7 cellular contexts compared by ENCODE assay signal in genomic region chr7:140397784-140398750, GRCh38. TPM values are rescaled to one million over a fixed set of nuclear protein-coding genes. Genes with fewer than 3 reads are reported as not detected.
A peak's percentile ranks its signal among the peaks of the same experiment; 100 is the strongest.
DNase-seq lines count a peak whose midpoint lies in the region; ATAC-seq, FAIRE-seq and TF ChIP-seq lines count a peak whose summit lies in the region.

TSS of gene SLC37A3 (minus strand) at chr7:140398530. CDS start at chr7:140382526, 16,004 bp downstream.

- peak; percentile 96 for DNase-seq in GM18507 (ENCODE audit: extremely low spot score, insufficient read length, low read depth)
- DNase-seq in NCI-H2081 treated with DMSO at 0.1 percent for 48 hours (lab: John Stamatoyannopoulos, UW): peak; percentile 55
- peak; percentile 81 to 86 for DNase-seq in breast epithelium (ENCODE audit: low spot score in 2 of 2)

- peak; percentile 48 for TF ChIP-seq POLR2A in breast epithelium (IDR thresholded peaks at IDR 0.05)

- peak within 1 kb of the TSS; percentile 91 for H3K27ac ChIP-seq in VCaP
- H3K27ac ChIP-seq in breast epithelium: peak within 1 kb of the TSS; percentile 92 to 94
- peak within 1 kb of the TSS; percentile 79 for H3K27ac ChIP-seq in iPS-18a (ENCODE audit: low read length)
- H3K27ac ChIP-seq in skin epidermis: peak within 1 kb of the TSS; percentile 76 to 99 (median 91)

- peak within 1 kb of the TSS; percentile 88 to 95 (median 92) for H3K4me3 ChIP-seq in breast epithelium
- peak within 1 kb of the TSS; percentile 99 for H3K4me3 ChIP-seq in iPS-18a (ENCODE audit: low read length)
- peak within 1 kb of the TSS; percentile 94 to 99 (median 97) for H3K4me3 ChIP-seq in skin epidermis

- H3K4me1 ChIP-seq in breast epithelium (no peaks in the 10 kb centered on the region), iPS-18a (ENCODE audit: control insufficient read depth, low read depth, low read length) (peaks cover 4% of the 10 kb centered on the region)

- peak within 1 kb of the TSS; percentile 88 for H3K9ac ChIP-seq in iPS-18a (ENCODE audit: low read length)

- H3K9me3 ChIP-seq in breast epithelium (no peaks in the 10 kb centered on the region), iPS-18a (ENCODE audit: control insufficient read depth, low read depth, low read length) (no peaks in the 10 kb centered on the region)

- TF ChIP-seq CTCF in VCaP (conservative IDR thresholded peaks at IDR 0.05) (no peak), breast epithelium (IDR thresholded peaks at IDR 0.05) (peak in 2 of 3 donors; percentile 34 to 40)

- H3K27me3 ChIP-seq in breast epithelium: no peaks in the 10 kb centered on the region
- H3K27me3 ChIP-seq in iPS-18a (ENCODE audit: control insufficient read depth, insufficient read depth, low read length): no peaks in the 10 kb centered on the region

- H3K36me3 ChIP-seq in breast epithelium: no peaks in the 10 kb centered on the region
- H3K36me3 ChIP-seq in iPS-18a (ENCODE audit: control insufficient read depth, low read depth, low read length): no peaks in the 10 kb centered on the region

- ATAC-seq in HG02943 (IDR thresholded peaks at IDR 0.05; ENCODE audit: low read depth, unreplicated experiment): peak; percentile 99

- intact Hi-C loops in breast epithelium (cut with DNase I; ENCODE audit: low total_unique reads): no loop called here

- peak; percentile 83 for FAIRE-seq in GM18507 (lab: Jason Lieb, UNC)

RNA-seq across cellular contexts. Expression of gene SLC37A3, which starts in this region (rescaled TPM):
- 10 to 100 TPM; 64.0 to 89.8 (median 79.3) TPM for total RNA-seq in breast epithelium

Comparison
In these comparisons a context has a peak if more than half of its experiments do, and no peak if none do; other contexts are left out.
1. Peak in every context shown above with its lines: DNase-seq, ATAC-seq, H3K4me3 ChIP-seq and H3K27ac ChIP-seq.